In genomic region chr7:77797734-77798393, GRCh38 we compare ENCODE assay signal across 1 cellular context.
TF ChIP-seq lines count a peak whose summit lies in the region.

No MANE protein-coding gene starts in this region.

TF ChIP-seq in HepG2, 621 proteins besides CTCF, POLR2A, EP300 and RAD21 (continued from another document and continues in another):
- TF ChIP-seq RNF219 (CRISPR knock-in tag; IDR thresholded peaks at IDR 0.05): no peak
- TF ChIP-seq ZNF101 (CRISPR knock-in tag; IDR thresholded peaks at IDR 0.05; ENCODE audit: borderline replicate concordance, low read depth): 0 out of 2 replicates have a peak, but pooled peaks have one; percentile 64
- no peak for TF ChIP-seq ZSCAN9 (CRISPR knock-in tag; IDR thresholded peaks at IDR 0.05; ENCODE audit: borderline replicate concordance)
- TF ChIP-seq STAG1 (CRISPR knock-in tag; IDR thresholded peaks at IDR 0.05): no peak
- TF ChIP-seq REL (CRISPR knock-in tag; conservative IDR thresholded peaks at IDR 0.05): no peak
- no peak for TF ChIP-seq MLXIP (CRISPR knock-in tag; IDR thresholded peaks at IDR 0.05; ENCODE audit: borderline replicate concordance)
- no peak for TF ChIP-seq ZNF230 (CRISPR knock-in tag; IDR thresholded peaks at IDR 0.05)
- no peak for TF ChIP-seq PAX8 (CRISPR knock-in tag; IDR thresholded peaks at IDR 0.05; ENCODE audit: borderline replicate concordance)
- no peak for TF ChIP-seq SMAD9 (CRISPR knock-in tag; IDR thresholded peaks at IDR 0.05)
- TF ChIP-seq NFRKB (IDR thresholded peaks at IDR 0.05): no peak
- TF ChIP-seq GATAD2A (CRISPR knock-in tag; IDR thresholded peaks at IDR 0.05): no peak
- no peak for TF ChIP-seq ZNF549 (CRISPR knock-in tag; IDR thresholded peaks at IDR 0.05)
- no peak for TF ChIP-seq ZNF816 (CRISPR knock-in tag; IDR thresholded peaks at IDR 0.05; ENCODE audit: borderline replicate concordance)
- TF ChIP-seq SMC3 (IDR thresholded peaks at IDR 0.05; ENCODE audit: low read length): no peak
- no peak for TF ChIP-seq GATA4 (IDR thresholded peaks at IDR 0.05; ENCODE audit: borderline replicate concordance, low read depth)
- TF ChIP-seq ZNF777 (CRISPR knock-in tag; IDR thresholded peaks at IDR 0.05): peak; percentile 80
- TF ChIP-seq MIER2 (CRISPR knock-in tag; IDR thresholded peaks at IDR 0.05): no peak
- no peak for TF ChIP-seq MTA1 (CRISPR knock-in tag; IDR thresholded peaks at IDR 0.05; ENCODE audit: borderline replicate concordance)
- no peak for TF ChIP-seq ZBTB46 (CRISPR knock-in tag; IDR thresholded peaks at IDR 0.05; ENCODE audit: borderline replicate concordance)
- TF ChIP-seq ZNF367 (CRISPR knock-in tag; IDR thresholded peaks at IDR 0.05; ENCODE audit: borderline replicate concordance): no peak
- no peak; the same call in 1 of the 2 replicates for TF ChIP-seq ZNF318 (CRISPR knock-in tag; IDR thresholded peaks at IDR 0.05)
- TF ChIP-seq ZNF713 (CRISPR knock-in tag; IDR thresholded peaks at IDR 0.05): no peak
- no peak for TF ChIP-seq MATR3 (CRISPR knock-in tag; IDR thresholded peaks at IDR 0.05)
- TF ChIP-seq KDM1A (CRISPR knock-in tag; IDR thresholded peaks at IDR 0.05): no peak
- no peak for TF ChIP-seq ZNF460 (CRISPR knock-in tag; IDR thresholded peaks at IDR 0.05; ENCODE audit: borderline replicate concordance)
- no peak for TF ChIP-seq TP53 (CRISPR knock-in tag; conservative IDR thresholded peaks at IDR 0.05)
- TF ChIP-seq TRAFD1 (CRISPR knock-in tag; IDR thresholded peaks at IDR 0.05; ENCODE audit: borderline replicate concordance): no peak
- no peak for TF ChIP-seq SP140L (CRISPR knock-in tag; IDR thresholded peaks at IDR 0.05; ENCODE audit: borderline replicate concordance)
- TF ChIP-seq MED1 (CRISPR knock-in tag; IDR thresholded peaks at IDR 0.05): no peak
- no peak for TF ChIP-seq HNRNPLL (IDR thresholded peaks at IDR 0.05; ENCODE audit: low read depth, low read length, poor library complexity, severe bottlenecking)
- no peak for TF ChIP-seq PCBP2 (optimal IDR thresholded peaks at IDR 0.05; ENCODE audit: low read depth, low read length, poor library complexity, severe bottlenecking)
- no peak; the same call in 1 of the 2 replicates for TF ChIP-seq ZNF232 (CRISPR knock-in tag; IDR thresholded peaks at IDR 0.05; ENCODE audit: borderline replicate concordance)
- TF ChIP-seq SMAD1 (CRISPR knock-in tag; IDR thresholded peaks at IDR 0.05; ENCODE audit: borderline replicate concordance, low read depth): no peak; the same call in 1 of the 2 replicates
- TF ChIP-seq MNT (IDR thresholded peaks at IDR 0.05): no peak
- no peak for TF ChIP-seq ZNF431 (CRISPR knock-in tag; IDR thresholded peaks at IDR 0.05; ENCODE audit: borderline replicate concordance, low read depth)
- no peak for TF ChIP-seq MTERF4 (CRISPR knock-in tag; IDR thresholded peaks at IDR 0.05)
- TF ChIP-seq ZNF564 (CRISPR knock-in tag; IDR thresholded peaks at IDR 0.05): no peak
- no peak for TF ChIP-seq TBP (CRISPR knock-in tag; IDR thresholded peaks at IDR 0.05)
- no peak; the same call in 1 of the 2 replicates for TF ChIP-seq KAT8 (CRISPR knock-in tag; IDR thresholded peaks at IDR 0.05)
- 0 out of 2 replicates have a peak, but pooled peaks have one; percentile 29 for TF ChIP-seq ZNF556 (CRISPR knock-in tag; IDR thresholded peaks at IDR 0.05; ENCODE audit: borderline replicate concordance)
- no peak for TF ChIP-seq MAFG (CRISPR knock-in tag; IDR thresholded peaks at IDR 0.05)
- no peak for TF ChIP-seq YEATS2 (CRISPR knock-in tag; IDR thresholded peaks at IDR 0.05; ENCODE audit: borderline replicate concordance)
